In genomic region chr17:60803059-60803458, GRCh38 we compare ENCODE assay signal across 2 cellular contexts.
TF ChIP-seq lines count a peak whose summit lies in the region.

No MANE protein-coding gene starts in this region.

TF ChIP-seq in HepG2, 621 proteins besides CTCF, POLR2A, EP300 and RAD21 (continued from another document):
- TF ChIP-seq SP140L (CRISPR knock-in tag; IDR thresholded peaks at IDR 0.05; ENCODE audit: borderline replicate concordance) (no peak), ZNF367 (CRISPR knock-in tag; IDR thresholded peaks at IDR 0.05; ENCODE audit: borderline replicate concordance) (no peak), HNRNPUL1 (IDR thresholded peaks at IDR 0.05; ENCODE audit: low read depth, low read length) (no peak), ARID2 (CRISPR knock-in tag; IDR thresholded peaks at IDR 0.05; ENCODE audit: borderline replicate concordance) (no peak), TRAFD1 (CRISPR knock-in tag; IDR thresholded peaks at IDR 0.05; ENCODE audit: borderline replicate concordance) (no peak), ZNF563 (CRISPR knock-in tag; IDR thresholded peaks at IDR 0.05) (no peak), ARID4A (CRISPR knock-in tag; IDR thresholded peaks at IDR 0.05; ENCODE audit: borderline replicate concordance) (no peak), SSRP1 (CRISPR knock-in tag; IDR thresholded peaks at IDR 0.05) (no peak), SAP130 (CRISPR knock-in tag; IDR thresholded peaks at IDR 0.05; ENCODE audit: low read depth) (no peak), ZNF251 (CRISPR knock-in tag; IDR thresholded peaks at IDR 0.05) (no peak)
- TF ChIP-seq, protein P1, sequence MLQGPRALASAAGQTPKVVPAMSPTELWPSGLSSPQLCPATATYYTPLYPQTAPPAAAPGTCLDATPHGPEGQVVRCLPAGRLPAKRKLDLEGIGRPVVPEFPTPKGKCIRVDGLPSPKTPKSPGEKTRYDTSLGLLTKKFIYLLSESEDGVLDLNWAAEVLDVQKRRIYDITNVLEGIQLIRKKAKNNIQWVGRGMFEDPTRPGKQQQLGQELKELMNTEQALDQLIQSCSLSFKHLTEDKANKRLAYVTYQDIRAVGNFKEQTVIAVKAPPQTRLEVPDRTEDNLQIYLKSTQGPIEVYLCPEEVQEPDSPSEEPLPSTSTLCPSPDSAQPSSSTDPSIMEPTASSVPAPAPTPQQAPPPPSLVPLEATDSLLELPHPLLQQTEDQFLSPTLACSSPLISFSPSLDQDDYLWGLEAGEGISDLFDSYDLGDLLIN (CRISPR knock-in tag; IDR thresholded peaks at IDR 0.05; ENCODE audit: borderline replicate concordance) = no peak
- TF ChIP-seq, protein P2, sequence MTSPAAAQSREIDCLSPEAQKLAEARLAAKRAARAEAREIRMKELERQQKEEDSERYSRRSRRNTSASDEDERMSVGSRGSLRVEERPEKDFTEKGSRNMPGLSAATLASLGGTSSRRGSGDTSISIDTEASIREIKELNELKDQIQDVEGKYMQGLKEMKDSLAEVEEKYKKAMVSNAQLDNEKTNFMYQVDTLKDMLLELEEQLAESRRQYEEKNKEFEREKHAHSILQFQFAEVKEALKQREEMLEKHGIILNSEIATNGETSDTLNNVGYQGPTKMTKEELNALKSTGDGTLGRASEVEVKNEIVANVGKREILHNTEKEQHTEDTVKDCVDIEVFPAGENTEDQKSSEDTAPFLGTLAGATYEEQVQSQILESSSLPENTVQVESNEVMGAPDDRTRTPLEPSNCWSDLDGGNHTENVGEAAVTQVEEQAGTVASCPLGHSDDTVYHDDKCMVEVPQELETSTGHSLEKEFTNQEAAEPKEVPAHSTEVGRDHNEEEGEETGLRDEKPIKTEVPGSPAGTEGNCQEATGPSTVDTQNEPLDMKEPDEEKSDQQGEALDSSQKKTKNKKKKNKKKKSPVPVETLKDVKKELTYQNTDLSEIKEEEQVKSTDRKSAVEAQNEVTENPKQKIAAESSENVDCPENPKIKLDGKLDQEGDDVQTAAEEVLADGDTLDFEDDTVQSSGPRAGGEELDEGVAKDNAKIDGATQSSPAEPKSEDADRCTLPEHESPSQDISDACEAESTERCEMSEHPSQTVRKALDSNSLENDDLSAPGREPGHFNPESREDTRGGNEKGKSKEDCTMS (CRISPR knock-in tag; conservative IDR thresholded peaks at IDR 0.05) = no peak

TF ChIP-seq in WTC11, 78 proteins besides CTCF, POLR2A, EP300 and RAD21 (continued from another document):
- TF ChIP-seq, protein P3, sequence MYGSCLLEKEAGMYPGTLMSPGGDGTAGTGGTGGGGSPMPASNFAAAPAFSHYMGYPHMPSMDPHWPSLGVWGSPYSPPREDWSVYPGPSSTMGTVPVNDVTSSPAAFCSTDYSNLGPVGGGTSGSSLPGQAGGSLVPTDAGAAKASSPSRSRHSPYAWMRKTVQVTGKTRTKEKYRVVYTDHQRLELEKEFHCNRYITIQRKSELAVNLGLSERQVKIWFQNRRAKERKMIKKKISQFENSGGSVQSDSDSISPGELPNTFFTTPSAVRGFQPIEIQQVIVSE (CRISPR knock-in tag; IDR thresholded peaks at IDR 0.05; ENCODE audit: borderline replicate concordance) = no peak
- TF ChIP-seq, protein P4, sequence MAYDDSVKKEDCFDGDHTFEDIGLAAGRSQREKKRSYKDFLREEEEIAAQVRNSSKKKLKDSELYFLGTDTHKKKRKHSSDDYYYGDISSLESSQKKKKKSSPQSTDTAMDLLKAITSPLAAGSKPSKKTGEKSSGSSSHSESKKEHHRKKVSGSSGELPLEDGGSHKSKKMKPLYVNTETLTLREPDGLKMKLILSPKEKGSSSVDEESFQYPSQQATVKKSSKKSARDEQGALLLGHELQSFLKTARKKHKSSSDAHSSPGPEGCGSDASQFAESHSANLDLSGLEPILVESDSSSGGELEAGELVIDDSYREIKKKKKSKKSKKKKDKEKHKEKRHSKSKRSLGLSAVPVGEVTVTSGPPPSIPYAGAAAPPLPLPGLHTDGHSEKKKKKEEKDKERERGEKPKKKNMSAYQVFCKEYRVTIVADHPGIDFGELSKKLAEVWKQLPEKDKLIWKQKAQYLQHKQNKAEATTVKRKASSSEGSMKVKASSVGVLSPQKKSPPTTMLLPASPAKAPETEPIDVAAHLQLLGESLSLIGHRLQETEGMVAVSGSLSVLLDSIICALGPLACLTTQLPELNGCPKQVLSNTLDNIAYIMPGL (CRISPR knock-in tag; IDR thresholded peaks at IDR 0.05) = no peak
- TF ChIP-seq, protein P5, sequence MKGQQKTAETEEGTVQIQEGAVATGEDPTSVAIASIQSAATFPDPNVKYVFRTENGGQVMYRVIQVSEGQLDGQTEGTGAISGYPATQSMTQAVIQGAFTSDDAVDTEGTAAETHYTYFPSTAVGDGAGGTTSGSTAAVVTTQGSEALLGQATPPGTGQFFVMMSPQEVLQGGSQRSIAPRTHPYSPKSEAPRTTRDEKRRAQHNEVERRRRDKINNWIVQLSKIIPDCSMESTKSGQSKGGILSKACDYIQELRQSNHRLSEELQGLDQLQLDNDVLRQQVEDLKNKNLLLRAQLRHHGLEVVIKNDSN (CRISPR knock-in tag; IDR thresholded peaks at IDR 0.05) = no peak
- TF ChIP-seq ZNF138 (CRISPR knock-in tag; conservative IDR thresholded peaks at IDR 0.05) (no peak), ARID4B (CRISPR knock-in tag; IDR thresholded peaks at IDR 0.05; ENCODE audit: borderline replicate concordance) (no peak), ZNF512 (CRISPR knock-in tag; IDR thresholded peaks at IDR 0.05; ENCODE audit: borderline replicate concordance) (no peak), IRF1 (CRISPR knock-in tag; IDR thresholded peaks at IDR 0.05) (no peak), NFE2L1 (CRISPR knock-in tag; IDR thresholded peaks at IDR 0.05) (no peak), NR1H2 (CRISPR knock-in tag; IDR thresholded peaks at IDR 0.05) (no peak), CREB1 (CRISPR knock-in tag; IDR thresholded peaks at IDR 0.05) (no peak), ETV6 (CRISPR knock-in tag; IDR thresholded peaks at IDR 0.05) (no peak)
- TF ChIP-seq, protein P6, sequence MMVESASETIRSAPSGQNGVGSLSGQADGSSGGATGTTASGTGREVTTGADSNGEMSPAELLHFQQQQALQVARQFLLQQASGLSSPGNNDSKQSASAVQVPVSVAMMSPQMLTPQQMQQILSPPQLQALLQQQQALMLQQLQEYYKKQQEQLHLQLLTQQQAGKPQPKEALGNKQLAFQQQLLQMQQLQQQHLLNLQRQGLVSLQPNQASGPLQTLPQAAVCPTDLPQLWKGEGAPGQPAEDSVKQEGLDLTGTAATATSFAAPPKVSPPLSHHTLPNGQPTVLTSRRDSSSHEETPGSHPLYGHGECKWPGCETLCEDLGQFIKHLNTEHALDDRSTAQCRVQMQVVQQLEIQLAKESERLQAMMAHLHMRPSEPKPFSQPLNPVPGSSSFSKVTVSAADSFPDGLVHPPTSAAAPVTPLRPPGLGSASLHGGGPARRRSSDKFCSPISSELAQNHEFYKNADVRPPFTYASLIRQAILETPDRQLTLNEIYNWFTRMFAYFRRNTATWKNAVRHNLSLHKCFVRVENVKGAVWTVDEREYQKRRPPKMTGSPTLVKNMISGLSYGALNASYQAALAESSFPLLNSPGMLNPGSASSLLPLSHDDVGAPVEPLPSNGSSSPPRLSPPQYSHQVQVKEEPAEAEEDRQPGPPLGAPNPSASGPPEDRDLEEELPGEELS (CRISPR knock-in tag; IDR thresholded peaks at IDR 0.05) = no peak
- TF ChIP-seq, protein P7, sequence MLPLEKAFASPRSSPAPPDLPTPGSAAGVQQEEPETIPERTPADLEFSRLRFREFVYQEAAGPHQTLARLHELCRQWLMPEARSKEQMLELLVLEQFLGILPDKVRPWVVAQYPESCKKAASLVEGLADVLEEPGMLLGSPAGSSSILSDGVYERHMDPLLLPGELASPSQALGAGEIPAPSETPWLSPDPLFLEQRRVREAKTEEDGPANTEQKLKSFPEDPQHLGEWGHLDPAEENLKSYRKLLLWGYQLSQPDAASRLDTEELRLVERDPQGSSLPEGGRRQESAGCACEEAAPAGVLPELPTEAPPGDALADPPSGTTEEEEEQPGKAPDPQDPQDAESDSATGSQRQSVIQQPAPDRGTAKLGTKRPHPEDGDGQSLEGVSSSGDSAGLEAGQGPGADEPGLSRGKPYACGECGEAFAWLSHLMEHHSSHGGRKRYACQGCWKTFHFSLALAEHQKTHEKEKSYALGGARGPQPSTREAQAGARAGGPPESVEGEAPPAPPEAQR (CRISPR knock-in tag; IDR thresholded peaks at IDR 0.05) = no peak
- TF ChIP-seq, protein P8, sequence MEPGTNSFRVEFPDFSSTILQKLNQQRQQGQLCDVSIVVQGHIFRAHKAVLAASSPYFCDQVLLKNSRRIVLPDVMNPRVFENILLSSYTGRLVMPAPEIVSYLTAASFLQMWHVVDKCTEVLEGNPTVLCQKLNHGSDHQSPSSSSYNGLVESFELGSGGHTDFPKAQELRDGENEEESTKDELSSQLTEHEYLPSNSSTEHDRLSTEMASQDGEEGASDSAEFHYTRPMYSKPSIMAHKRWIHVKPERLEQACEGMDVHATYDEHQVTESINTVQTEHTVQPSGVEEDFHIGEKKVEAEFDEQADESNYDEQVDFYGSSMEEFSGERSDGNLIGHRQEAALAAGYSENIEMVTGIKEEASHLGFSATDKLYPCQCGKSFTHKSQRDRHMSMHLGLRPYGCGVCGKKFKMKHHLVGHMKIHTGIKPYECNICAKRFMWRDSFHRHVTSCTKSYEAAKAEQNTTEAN (CRISPR knock-in tag; IDR thresholded peaks at IDR 0.05) = no peak
